In genomic region chr1:183942933-183943693, GRCh38 we compare ENCODE assay signal across 1 cellular context.
TF ChIP-seq lines count a peak whose summit lies in the region.

No MANE protein-coding gene starts in this region.

TF ChIP-seq in K562, 482 proteins besides CTCF, POLR2A, EP300 and RAD21 (continued from another document and continues in another):
- TF ChIP-seq ZNF512 (tag; IDR thresholded peaks at IDR 0.05) (peak; percentile 73), NR1H2 (CRISPR knock-in tag; IDR thresholded peaks at IDR 0.05) (no peak), ZNF764 (CRISPR knock-in tag; IDR thresholded peaks at IDR 0.05; ENCODE audit: low read depth) (no peak), FOXM1 (IDR thresholded peaks at IDR 0.05; ENCODE audit: low read depth) (no peak), FOXM1 (CRISPR knock-in tag; IDR thresholded peaks at IDR 0.05; ENCODE audit: low read depth) (no peak), CREM (IDR thresholded peaks at IDR 0.05; ENCODE audit: low read depth) (peak; percentile 28; the same call in 1 of the 2 replicates), USF2 (CRISPR knock-in tag; IDR thresholded peaks at IDR 0.05) (peak; percentile 27; the same call in 1 of the 2 replicates), DDX20 (tag; IDR thresholded peaks at IDR 0.05; ENCODE audit: low read depth) (no peak), FOXP1 (CRISPR knock-in tag; IDR thresholded peaks at IDR 0.05) (no peak), PPARD (CRISPR knock-in tag; IDR thresholded peaks at IDR 0.05) (no peak), HSF4 (CRISPR knock-in tag; IDR thresholded peaks at IDR 0.05; ENCODE audit: borderline replicate concordance) (no peak), ZNF280B (CRISPR knock-in tag; IDR thresholded peaks at IDR 0.05) (no peak), JUND (IDR thresholded peaks at IDR 0.05; ENCODE audit: borderline replicate concordance, low read depth, low read length) (0 out of 2 replicates have a peak, but pooled peaks have one; percentile 34), JUND (tag; IDR thresholded peaks at IDR 0.05; ENCODE audit: borderline replicate concordance, low read depth, low read length) (peak; percentile 39; the same call in 1 of the 3 replicates), ZNF121 (CRISPR knock-in tag; conservative IDR thresholded peaks at IDR 0.05) (no peak), CBFA2T3 (IDR thresholded peaks at IDR 0.05) (no peak), DEAF1 (CRISPR knock-in tag; IDR thresholded peaks at IDR 0.05) (no peak), ZNF274 (IDR thresholded peaks at IDR 0.05; ENCODE audit: borderline replicate concordance, low read depth, low read length) (no peak), MLLT1 (IDR thresholded peaks at IDR 0.05) (peak in 1 of 2 experiments; percentile 75; a peak in 2 of 4 replicates), MGA (IDR thresholded peaks at IDR 0.05) (peak; percentile 36; the same call in 1 of the 2 replicates), ZBTB11 (CRISPR knock-in tag; IDR thresholded peaks at IDR 0.05) (no peak), BRF1 (IDR thresholded peaks at IDR 0.05; ENCODE audit: borderline replicate concordance, extremely low read depth, insufficient read length) (no peak), FUS (optimal IDR thresholded peaks at IDR 0.05; ENCODE audit: low read depth, low read length) (no peak), NCOA4 (IDR thresholded peaks at IDR 0.05; ENCODE audit: partially characterized antibody) (no peak), PTBP1 (IDR thresholded peaks at IDR 0.05; ENCODE audit: low read depth, low read length) (no peak), PBX2 (CRISPR knock-in tag; IDR thresholded peaks at IDR 0.05; ENCODE audit: low read depth) (no peak), PBX2 (tag; conservative IDR thresholded peaks at IDR 0.05; ENCODE audit: low read depth) (0 out of 2 replicates have a peak, but pooled peaks have one; percentile 37)
